In the genomic region with DNA sequence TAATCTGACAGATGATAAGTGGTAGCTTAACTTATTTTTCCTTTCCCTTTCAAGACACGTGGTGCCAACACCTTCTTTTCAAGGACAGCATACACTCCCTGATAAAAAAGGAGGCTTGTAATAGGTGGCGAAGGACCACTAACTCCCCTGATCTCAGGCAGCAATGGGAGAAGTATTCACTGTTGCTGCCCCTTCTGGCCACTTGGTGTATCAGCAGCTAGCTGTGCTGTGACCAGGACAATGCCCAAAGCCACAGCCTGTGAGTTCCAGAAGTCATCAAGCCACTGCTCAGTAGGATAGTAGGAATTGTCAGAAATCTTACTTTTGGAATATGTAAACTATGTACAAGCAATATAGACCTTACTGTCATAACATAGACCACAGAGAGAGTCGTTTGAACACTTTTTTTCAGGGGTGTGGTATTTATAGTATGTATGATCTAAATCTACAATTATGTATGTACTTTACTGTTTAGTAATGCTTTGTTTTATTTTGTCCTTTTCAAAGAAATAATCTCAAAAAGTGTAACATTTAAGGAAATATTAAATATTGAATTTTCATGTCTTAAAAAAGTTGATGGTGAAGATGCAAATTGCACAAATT, we compare ENCODE assay signal across 8 cellular contexts.
A peak's percentile ranks its signal among the peaks of the same experiment; 100 is the strongest.
DNase-seq lines count a peak whose midpoint lies in the region; ATAC-seq, FAIRE-seq and TF ChIP-seq lines count a peak whose summit lies in the region.

No MANE protein-coding gene starts in this region.

- no peak overlapping the region for H3K27ac ChIP-seq in kidney (ENCODE audit: low read depth in 2 of 2, low read length in 2 of 2)

- no peak overlapping the region for H3K27ac Mint-ChIP-seq in stimulated activated naive CD8-positive, alpha-beta T cell treated with anti-CD3 and anti-CD28 coated beads, Interleukin-15, amount 100 ng/mL, for 72 hours

- H3K36me3 ChIP-seq in kidney (ENCODE audit: control insufficient read depth in 1 of 2, insufficient read depth in 2 of 2, low read length in 2 of 2) = no peaks in the 10 kb centered on the region

- H3K4me3 ChIP-seq in WI38 (ENCODE audit: low read depth, low read length) = no peak overlapping the region
- H3K4me3 ChIP-seq in kidney (ENCODE audit: low read length in 2 of 2) = no peak overlapping the region

- ATAC-seq in stimulated activated naive CD8-positive, alpha-beta T cell treated with anti-CD3 and anti-CD28 coated beads, Interleukin-15, Interleukin-2, amounts not matched to agents 100 U/mL and 50 U/mL, for 24 hours = no peak
- no peak for ATAC-seq in stimulated activated naive CD8-positive, alpha-beta T cell treated with anti-CD3 and anti-CD28 coated beads, Interleukin-15, amount 100 ng/mL, for 72 hours
- ATAC-seq in GM21529 (IDR thresholded peaks at IDR 0.05; ENCODE audit: unreplicated experiment) (peak; percentile 85), HG02763 (IDR thresholded peaks at IDR 0.05; ENCODE audit: unreplicated experiment) (no peak)

- H3K9me3 Mint-ChIP-seq in stimulated activated naive CD8-positive, alpha-beta T cell treated with anti-CD3 and anti-CD28 coated beads, Interleukin-15, amount 100 ng/mL, for 72 hours = no peaks in the 10 kb centered on the region

- FAIRE-seq in HTR-8/SVneo (lab: Jason Lieb, UNC) = peak; percentile 77
- peak; percentile 32 for FAIRE-seq in kidney (lab: Jason Lieb, UNC)

- no peak overlapping the region for H3K9ac ChIP-seq in kidney (ENCODE audit: low read length in 2 of 2)

- peaks cover 7% of the 10 kb centered on the region for H3K27me3 Mint-ChIP-seq in stimulated activated naive CD8-positive, alpha-beta T cell treated with anti-CD3 and anti-CD28 coated beads, Interleukin-15, amount 100 ng/mL, for 72 hours

- no peaks in the 10 kb centered on the region for H3K4me1 ChIP-seq in kidney (ENCODE audit: control insufficient read depth in 1 of 2, insufficient read depth in 1 of 2, low read depth in 1 of 2, low read length in 2 of 2)

- no peak overlapping the region for H3K4me3 Mint-ChIP-seq in stimulated activated naive CD8-positive, alpha-beta T cell treated with anti-CD3 and anti-CD28 coated beads, Interleukin-15, amount 100 ng/mL, for 72 hours

- H3K9me3 ChIP-seq in kidney (ENCODE audit: control insufficient read depth in 1 of 2, low read length in 2 of 2) = no peaks in the 10 kb centered on the region

- TF ChIP-seq CTCF in WI38 (IDR thresholded peaks at IDR 0.05; ENCODE audit: low read depth, low read length) = peak; percentile 95
- peak; percentile 65 for TF ChIP-seq CTCF in kidney (IDR thresholded peaks at IDR 0.05; ENCODE audit: borderline replicate concordance, extremely low read depth, insufficient read depth)

- DNase-seq in stimulated activated naive CD8-positive, alpha-beta T cell treated with anti-CD3 and anti-CD28 coated beads, Interleukin-15, Interleukin-2, amounts not matched to agents 100 U/mL and 50 U/mL, for 24 hours = peak; percentile 6
- no peak for DNase-seq in stimulated activated naive CD8-positive, alpha-beta T cell treated with anti-CD3 and anti-CD28 coated beads, Interleukin-15, amount 100 ng/mL, for 72 hours
- DNase-seq in HTR-8/SVneo (ENCODE audit: insufficient read length, low spot score) = peak; percentile 37
- DNase-seq in kidney = no peak
- DNase-seq in T-helper 1 cell = no peak

- no peaks in the 10 kb centered on the region for H3K4me1 Mint-ChIP-seq in stimulated activated naive CD8-positive, alpha-beta T cell treated with anti-CD3 and anti-CD28 coated beads, Interleukin-15, amount 100 ng/mL, for 72 hours

- intact Hi-C loops in kidney (cut with DNase I) = no loop called here

Comparison
In these comparisons a context has a peak if more than half of its experiments do, and no peak if none do; other contexts are left out.
1. DNase-seq: peak in stimulated activated naive CD8-positive, alpha-beta T cell treated with anti-CD3 and anti-CD28 coated beads, Interleukin-15, Interleukin-2, amounts not matched to agents 100 U/mL and 50 U/mL, for 24 hours (single experiment) and HTR-8/SVneo (single experiment); none in stimulated activated naive CD8-positive, alpha-beta T cell treated with anti-CD3 and anti-CD28 coated beads, Interleukin-15, amount 100 ng/mL, for 72 hours (0 of 2), kidney (single experiment) and T-helper 1 cell (0 of 5).